In genomic region chr19:19055701-19056100, GRCh38 we compare ENCODE assay signal across 36 cellular contexts.
"Had no signal": no experiment of that assay in that cellular context is flagged by ENCODE, and none has a peak within 500 bp of the region (broad histone marks: within the 10 kb centered on the region; RNA-seq: fewer than 3 reads in every experiment).

No MANE protein-coding gene starts in this region.

- DNase-seq: Kasumi-1, MG63, MM.1S, MV-4-11, NCI-H1048, NCI-H1092, NCI-H1092 treated with DMSO at 0.1 percent for 48 hours, NCI-H1105, NCI-H1105 treated with DMSO at 0.1 percent for 48 hours, NCI-H1417, NCI-H1417 treated with DMSO at 0.1 percent for 48 hours, NCI-H1436, NCI-H1436 treated with DMSO at 0.1 percent for 48 hours, NCI-H146, NCI-H1694, NCI-H1694 treated with DMSO at 0.1 percent for 48 hours, NCI-H187, NCI-H187 treated with DMSO at 0.1 percent for 48 hours, NCI-H1930, NCI-H2029, NCI-H2029 treated with DMSO at 0.1 percent for 48 hours, NCI-H2081, NCI-H2081 treated with DMSO at 0.1 percent for 48 hours, NCI-H2107, NCI-H2171, NCI-H2171 treated with DMSO at 0.1 percent for 48 hours, NCI-H2227 treated with DMSO at 0.1 percent for 48 hours, NCI-H226, NCI-H345, NCI-H446, NCI-H446 treated with DMSO at 0.1 percent for 48 hours, NCI-H510A, NCI-H510A treated with DMSO at 0.1 percent for 48 hours, NCI-H524, NCI-H524 treated with DMSO at 0.1 percent for 48 hours, NCI-H526 had no signal

- H3K4me3 ChIP-seq: MG63 had no signal

- H3K27me3 ChIP-seq: MG63 had no signal

- H3K9me3 ChIP-seq: MG63 had no signal
